In genomic region chr12:120412421-120412820, GRCh38 we compare ENCODE assay signal across 24 cellular contexts. TPM values are rescaled to one million over a fixed set of nuclear protein-coding genes. Genes with fewer than 3 reads are reported as not detected.
DNase-seq lines count a peak whose midpoint lies in the region; ATAC-seq and TF ChIP-seq lines count a peak whose summit lies in the region.
"Had no signal": no experiment of that assay in that cellular context is flagged by ENCODE, and none has a peak within 500 bp of the region (broad histone marks: within the 10 kb centered on the region; RNA-seq: fewer than 3 reads in every experiment).

No MANE protein-coding gene starts in this region.

- no peak for TF ChIP-seq CTCF in A673 (conservative IDR thresholded peaks at IDR 0.05; ENCODE audit: low read depth, low read length)

- no peaks in the 10 kb centered on the region for H3K27me3 ChIP-seq in A673 (replicated peaks; ENCODE audit: insufficient read depth, low read depth, low read length, poor library complexity)
- H3K27me3 ChIP-seq in Karpas-422 (ENCODE audit: low read length) = no peaks in the 10 kb centered on the region
- H3K27me3 ChIP-seq: SJCRH30 had no signal

- H4K20me1 ChIP-seq in Karpas-422 (ENCODE audit: insufficient read depth, low read depth, low read length) = no peaks in the 10 kb centered on the region

- intact Hi-C loops in A673 (cut with micrococcal nuclease; ENCODE audit: unreplicated experiment) = no loop called here

- H3K36me3 Mint-ChIP-seq in memory B cell = peaks cover 1% of the 10 kb centered on the region
- H3K36me3 Mint-ChIP-seq in activated naive CD4-positive, alpha-beta T cell treated with anti-CD3 and anti-CD28 coated beads, Interleukin-2, amount 50 U/mL, for 72 hours = no peaks in the 10 kb centered on the region
- H3K36me3 Mint-ChIP-seq: IgD-negative memory B cell had no signal

- H3K27ac Mint-ChIP-seq in memory B cell = no peak overlapping the region
- no peak overlapping the region for H3K27ac Mint-ChIP-seq in activated naive CD4-positive, alpha-beta T cell treated with anti-CD3 and anti-CD28 coated beads, Interleukin-2, amount 50 U/mL, for 72 hours
- H3K27ac Mint-ChIP-seq: IgD-negative memory B cell had no signal

- H3K4me2 ChIP-seq in Karpas-422 (ENCODE audit: low read depth, low read length, poor library complexity, severe bottlenecking) = no peak overlapping the region
- H3K4me2 ChIP-seq: KMS-11, PC-9 had no signal

- H3K9me3 ChIP-seq in A673 (ENCODE audit: low read depth, low read length, poor library complexity, severe bottlenecking) (no peaks in the 10 kb centered on the region), Karpas-422 (ENCODE audit: low read length) (no peaks in the 10 kb centered on the region)
- H3K9me3 ChIP-seq: SJCRH30 had no signal

- no peak overlapping the region for H3K9ac ChIP-seq in Karpas-422 (ENCODE audit: low read length)
- H3K9ac ChIP-seq: KMS-11 had no signal

- H3K36me3 ChIP-seq in A673 (ENCODE audit: insufficient read depth, low read length, poor library complexity, severe bottlenecking) = no peaks in the 10 kb centered on the region
- H3K36me3 ChIP-seq in Karpas-422 (ENCODE audit: insufficient read depth, low read length) = no peaks in the 10 kb centered on the region
- H3K36me3 ChIP-seq: SJCRH30 had no signal

- H3K4me3 ChIP-seq in A673 (ENCODE audit: low read depth, low read length, poor library complexity, severe bottlenecking) (no peak overlapping the region), Karpas-422 (ENCODE audit: low read length) (no peak overlapping the region)
- H3K4me3 ChIP-seq: PC-9, SJCRH30 had no signal

- H3K4me1 Mint-ChIP-seq in memory B cell = no peaks in the 10 kb centered on the region

- DNase-seq in A673 (ENCODE audit: low spot score) (peak; percentile 37), Karpas-422 (peak; percentile 60), NCI-H69 (lab: John Stamatoyannopoulos, UW) (peak; percentile 42), memory B cell (ENCODE audit: low spot score in 2 of 2) (no peak), NCI-H2029 treated with DMSO at 0.1 percent for 48 hours (lab: John Stamatoyannopoulos, UW) (no peak), NCI-H1417 (lab: John Stamatoyannopoulos, UW) (no peak)
- no peak for DNase-seq in activated effector memory CD4-positive, alpha-beta T cell treated with Interleukin-2 at 50 U/mL for 16 hours
- no peak for DNase-seq in activated naive CD4-positive, alpha-beta T cell treated with anti-CD3 and anti-CD28 coated beads, Interleukin-2, amount 50 U/mL, for 72 hours (ENCODE audit: low spot score in 2 of 2)
- DNase-seq: 8988T, Calu3, DMS53, NCI-H1092 treated with DMSO at 0.1 percent for 48 hours, NCI-H1436 treated with DMSO at 0.1 percent for 48 hours, NCI-H187 treated with DMSO at 0.1 percent for 48 hours, NCI-H2227 treated with DMSO at 0.1 percent for 48 hours, NCI-H774, PC-9, SJCRH30 had no signal

- no peaks in the 10 kb centered on the region for H3K9me2 ChIP-seq in Karpas-422 (replicated peaks; ENCODE audit: insufficient read depth, low read length)

- ATAC-seq in memory B cell (ENCODE audit: low read depth) = peak; percentile 39
- no peak for ATAC-seq in activated naive CD4-positive, alpha-beta T cell treated with anti-CD3 and anti-CD28 coated beads, Interleukin-2, amount 50 U/mL, for 72 hours
- ATAC-seq: Right ventricle myocardium inferior, SK-N-SH treated with all-trans-retinoic acid at 6 μM for 48 hours had no signal

- CTCF ChIA-PET in A673 (lab: Charles Lee) = no interaction called here

- POLR2A ChIA-PET in A673 (lab: Charles Lee; ENCODE audit: low non-redundant PET) = interaction anchor here (0.5 kb wide), 1 partner anchor 41 kb away, joined by 3 read pairs; no protein-coding TSS in a partner anchor

- H3K9me3 Mint-ChIP-seq in memory B cell = no peaks in the 10 kb centered on the region
- H3K9me3 Mint-ChIP-seq in activated naive CD4-positive, alpha-beta T cell treated with anti-CD3 and anti-CD28 coated beads, Interleukin-2, amount 50 U/mL, for 72 hours = no peaks in the 10 kb centered on the region
- H3K9me3 Mint-ChIP-seq: IgD-negative memory B cell had no signal

- no peak overlapping the region for H2AFZ ChIP-seq in Karpas-422 (ENCODE audit: low read length)
- H2AFZ ChIP-seq: PC-9 had no signal

- no TSS peak for BruUV-seq in A673 (replicated peaks; lab: Mats Ljungman, UMichigan)

- H3K27me3 Mint-ChIP-seq in memory B cell = peaks cover 15% of the 10 kb centered on the region

- no peaks in the 10 kb centered on the region for H3K4me1 ChIP-seq in A673 (ENCODE audit: insufficient read depth, low read length, poor library complexity, severe bottlenecking)
- peaks cover 5% of the 10 kb centered on the region for H3K4me1 ChIP-seq in Karpas-422 (ENCODE audit: low read length)
- H3K4me1 ChIP-seq: SJCRH30 had no signal

- H3K4me3 Mint-ChIP-seq in memory B cell = no peak overlapping the region
- H3K4me3 Mint-ChIP-seq: IgD-negative memory B cell had no signal

- no peaks in the 10 kb centered on the region for H3K79me2 ChIP-seq in Karpas-422 (ENCODE audit: low read length)

- H3K27ac ChIP-seq in A673 (ENCODE audit: low read depth, low read length, poor library complexity, severe bottlenecking) = no peak overlapping the region
- no peak overlapping the region for H3K27ac ChIP-seq in Karpas-422 (ENCODE audit: low read length)
- H3K27ac ChIP-seq: HL-60, KMS-11, PC-9, SJCRH30 had no signal

RNA-seq across cellular contexts. Expression of gene COX6A1, which starts 25.5 kb away (rescaled TPM):
- 435 and 460 TPM in 2 replicates for total RNA-seq in A673 (2021)
- total RNA-seq in Karpas-422 (2014; rRNA removed; shearing (Covaris generic); ENCODE audit: low replicate concordance) = 542 and 565 TPM in 2 replicates
- total RNA-seq in activated naive CD4-positive, alpha-beta T cell treated with anti-CD3 and anti-CD28 coated beads, Interleukin-2, amount 50 U/mL, for 72 hours = 100 to 1,000 TPM; 416 to 490 TPM

RNA-seq across cellular contexts. Expression of gene TRIAP1, which starts 33.8 kb away (rescaled TPM):
- 29.4 and 36.4 TPM in 2 replicates for total RNA-seq in A673 (2021)
- 15.6 and 26.1 TPM in 2 replicates for total RNA-seq in Karpas-422 (2014; rRNA removed; shearing (Covaris generic); ENCODE audit: low replicate concordance)
- total RNA-seq in activated naive CD4-positive, alpha-beta T cell treated with anti-CD3 and anti-CD28 coated beads, Interleukin-2, amount 50 U/mL, for 72 hours = 10 to 100 TPM; 33.8 to 49.5 TPM

RNA-seq across cellular contexts. Expression of gene GATC, which starts 33.8 kb away (rescaled TPM):
- 40.2 and 42.4 TPM in 2 replicates for total RNA-seq in A673 (2021)
- total RNA-seq in Karpas-422 (2014; rRNA removed; shearing (Covaris generic); ENCODE audit: low replicate concordance) = 18.7 and 21.9 TPM in 2 replicates
- total RNA-seq in activated naive CD4-positive, alpha-beta T cell treated with anti-CD3 and anti-CD28 coated beads, Interleukin-2, amount 50 U/mL, for 72 hours = 10 to 100 TPM; 27.5 to 46.3 TPM

RNA-seq across cellular contexts. Expression of gene MSI1, which starts 43.5 kb away (rescaled TPM):
- 3.6 and 8.8 TPM in 2 replicates for total RNA-seq in A673 (2021)
- not detected in 2 replicates for total RNA-seq in Karpas-422 (2014; rRNA removed; shearing (Covaris generic); ENCODE audit: low replicate concordance)
- under 1 TPM in 1 of 2 donors, not detected in 1; 0.51 TPM for total RNA-seq in activated naive CD4-positive, alpha-beta T cell treated with anti-CD3 and anti-CD28 coated beads, Interleukin-2, amount 50 U/mL, for 72 hours
- total RNA-seq: RPMI7951 had no signal

RNA-seq across cellular contexts. Expression of gene SRSF9, which starts 57.1 kb away (rescaled TPM):
- 308 and 328 TPM in 2 replicates for total RNA-seq in A673 (2021)
- 158 and 213 TPM in 2 replicates for total RNA-seq in Karpas-422 (2014; rRNA removed; shearing (Covaris generic); ENCODE audit: low replicate concordance)
- total RNA-seq in activated naive CD4-positive, alpha-beta T cell treated with anti-CD3 and anti-CD28 coated beads, Interleukin-2, amount 50 U/mL, for 72 hours = 100 to 1,000 TPM; 148 to 207 TPM

Comparison
In these comparisons a context has a peak if more than half of its experiments do, and no peak if none do; other contexts are left out.
1. DNase-seq: peak in A673 (single experiment), Karpas-422 (single experiment) and NCI-H69 (single experiment); none in memory B cell (0 of 2), activated effector memory CD4-positive, alpha-beta T cell treated with Interleukin-2 at 50 U/mL for 16 hours (single experiment), activated naive CD4-positive, alpha-beta T cell treated with anti-CD3 and anti-CD28 coated beads, Interleukin-2, amount 50 U/mL, for 72 hours (0 of 2), NCI-H2029 treated with DMSO at 0.1 percent for 48 hours (single experiment) and NCI-H1417 (0 of 3).